In genomic region chr6:134060491-134061106, GRCh38 we compare ENCODE assay signal across 1 cellular context.
TF ChIP-seq lines count a peak whose summit lies in the region.

No MANE protein-coding gene starts in this region.

TF ChIP-seq in H1, 55 proteins besides CTCF, POLR2A, EP300 and RAD21 (continued from another document):
- TF ChIP-seq USF2 (IDR thresholded peaks at IDR 0.05; ENCODE audit: low read length) = no peak
- TF ChIP-seq NRF1 (IDR thresholded peaks at IDR 0.05; ENCODE audit: low read depth, low read length) = no peak
- no peak for TF ChIP-seq SAP30 (IDR thresholded peaks at IDR 0.05; ENCODE audit: insufficient read depth, insufficient replicate concordance, low read length)
- TF ChIP-seq SIN3A (conservative IDR thresholded peaks at IDR 0.05 in 1 of 2, IDR thresholded peaks at IDR 0.05 in 1 of 2; ENCODE audit: low read depth in 1 of 2, low read length in 2 of 2) = no peak
- peak; percentile 53; the same call in 1 of the 2 replicates for TF ChIP-seq TEAD4 (IDR thresholded peaks at IDR 0.05; ENCODE audit: low read depth, low read length)
- TF ChIP-seq HDAC2 (IDR thresholded peaks at IDR 0.05; ENCODE audit: borderline replicate concordance in 1 of 2, low read depth in 2 of 2, low read length in 2 of 2) = no peak
- TF ChIP-seq JUND (IDR thresholded peaks at IDR 0.05; ENCODE audit: low read length) = peak; percentile 87
- no peak for TF ChIP-seq CHD2 (IDR thresholded peaks at IDR 0.05; ENCODE audit: low read length)
- TF ChIP-seq CREB1 (IDR thresholded peaks at IDR 0.05) = no peak
- no peak for TF ChIP-seq SIRT6 (IDR thresholded peaks at IDR 0.05; ENCODE audit: low read length)
- no peak for TF ChIP-seq BACH1 (IDR thresholded peaks at IDR 0.05; ENCODE audit: low read length)
- TF ChIP-seq RBBP5 (IDR thresholded peaks at IDR 0.05; ENCODE audit: borderline replicate concordance, low read depth, low read length) = no peak
- no peak for TF ChIP-seq SP1 (IDR thresholded peaks at IDR 0.05; ENCODE audit: low read depth, low read length)
- TF ChIP-seq EZH2 (IDR thresholded peaks at IDR 0.05; ENCODE audit: low read depth, low read length, severe bottlenecking) = no peak
- TF ChIP-seq HDAC6 (IDR thresholded peaks at IDR 0.05; ENCODE audit: low read depth, low read length) = no peak
- 0 out of 2 replicates have a peak, but pooled peaks have one; percentile 14 for TF ChIP-seq MAFK (IDR thresholded peaks at IDR 0.05; ENCODE audit: low read depth, low read length)
- no peak for TF ChIP-seq BCL11A (IDR thresholded peaks at IDR 0.05; ENCODE audit: low read depth in 2 of 2, low read length in 2 of 2)
- TF ChIP-seq ASH2L (IDR thresholded peaks at IDR 0.05; ENCODE audit: low read length) = no peak
- no peak for TF ChIP-seq POU5F1 (IDR thresholded peaks at IDR 0.05; ENCODE audit: low read depth, low read length)
- TF ChIP-seq GTF2F1 (IDR thresholded peaks at IDR 0.05; ENCODE audit: borderline replicate concordance, low read depth, low read length) = no peak
